Comparison of ENCODE assay signal across 8 cellular contexts in the genomic region with DNA sequence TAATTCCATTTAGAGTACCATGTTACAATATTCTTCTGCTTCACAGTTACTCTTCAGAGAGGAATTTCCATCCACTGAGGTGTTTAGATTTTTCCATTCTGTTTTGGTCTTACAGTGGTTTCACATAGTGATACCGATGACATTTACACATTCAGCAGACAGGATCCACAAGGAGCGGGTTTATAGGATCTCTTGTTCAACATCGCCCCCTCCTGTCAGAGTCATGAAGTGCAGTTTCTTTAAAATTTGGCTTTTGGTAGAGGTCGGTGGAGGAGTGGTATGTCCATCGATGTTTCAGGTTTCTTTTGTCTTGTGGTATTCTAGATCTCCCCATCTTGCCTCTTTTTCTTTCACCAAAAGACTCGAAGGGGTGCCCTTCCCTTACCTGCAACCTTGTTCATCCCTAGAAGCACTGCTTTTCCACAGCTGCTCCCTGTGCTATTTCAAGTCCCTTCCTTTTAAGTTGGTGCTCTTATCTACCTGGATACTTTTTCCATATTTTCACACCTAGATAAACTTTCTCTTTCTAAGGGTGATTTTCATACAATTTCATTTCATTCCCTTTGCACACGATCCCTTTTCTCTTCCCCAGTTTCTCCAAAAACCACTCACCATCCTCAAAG.
A peak's percentile ranks its signal among the peaks of the same experiment; 100 is the strongest.
DNase-seq lines count a peak whose midpoint lies in the region; ATAC-seq and TF ChIP-seq lines count a peak whose summit lies in the region.

No MANE protein-coding gene starts in this region.

- H3K27me3 ChIP-seq in WERI-Rb-1 (ENCODE audit: insufficient read depth, low read depth, severe bottlenecking) (no peaks in the 10 kb centered on the region), esophagus muscularis mucosa (no peaks in the 10 kb centered on the region)

- H3K27ac ChIP-seq in WERI-Rb-1: no peak overlapping the region
- H3K27ac ChIP-seq in esophagus muscularis mucosa (replicated peaks in 1 of 4): peak overlapping the region in 3 of 4 donors; percentile 5 to 52 (median 28)

- DNase-seq in AG20443 (ENCODE audit: low spot score) (peak; percentile 77), GM13976 (ENCODE audit: low spot score) (peak; percentile 47), NCI-H2107 (lab: John Stamatoyannopoulos, UW) (peak; percentile 59), WERI-Rb-1 (peak; percentile 45), esophagus muscularis mucosa (ENCODE audit: extremely low spot score) (no peak), myocyte (ENCODE audit: low read depth) (peak; percentile 78), ureter (ENCODE audit: low spot score) (peak; percentile 66)

- peaks cover 0 to 33% (median 20%) of the 10 kb centered on the region in 4 donors for H3K4me1 ChIP-seq in esophagus muscularis mucosa

- H3K9me3 ChIP-seq in WERI-Rb-1 (ENCODE audit: severe bottlenecking): no peaks in the 10 kb centered on the region
- no peaks in the 10 kb centered on the region for H3K9me3 ChIP-seq in esophagus muscularis mucosa

- H3K4me3 ChIP-seq in WERI-Rb-1 (ENCODE audit: low read depth, low read length) (no peak overlapping the region), esophagus muscularis mucosa (no peak overlapping the region)

- 41% methylated on average over 7 of the region's 7 CpGs for WGBS in esophagus muscularis mucosa

- peak; percentile 31 for TF ChIP-seq CTCF in GM13976 (IDR thresholded peaks at IDR 0.05; ENCODE audit: borderline replicate concordance, control extremely low read depth, extremely low read depth, insufficient read depth, missing control alignments)
- peak; percentile 73 for TF ChIP-seq CTCF in WERI-Rb-1 (IDR thresholded peaks at IDR 0.05; ENCODE audit: low read depth, low read length)
- TF ChIP-seq CTCF in esophagus muscularis mucosa (IDR thresholded peaks at IDR 0.05): peak; percentile 79 to 84 (median 82)

- in situ Hi-C loops in GM13976 (cut with MboI; ENCODE audit: low sequenced_read_pairs, unreplicated experiment): no loop called here

- intact Hi-C loops in esophagus muscularis mucosa (cut with DNase I): loop anchor here (1.0 to 10.0 kb wide), 3 partner anchors 22 to 554 kb away; no protein-coding TSS in a partner anchor

- ATAC-seq in GM21737 (IDR thresholded peaks at IDR 0.05; ENCODE audit: unreplicated experiment): no peak

- TF ChIP-seq EP300 in esophagus muscularis mucosa (IDR thresholded peaks at IDR 0.05): no peak

- no peaks in the 10 kb centered on the region for H3K36me3 ChIP-seq in WERI-Rb-1
- peaks cover 0 to 30% (median 18%) of the 10 kb centered on the region in 4 donors for H3K36me3 ChIP-seq in esophagus muscularis mucosa

- TF ChIP-seq POLR2A in esophagus muscularis mucosa (IDR thresholded peaks at IDR 0.05; ENCODE audit: low read depth): no peak

Comparison
In these comparisons a context has a peak if more than half of its experiments do, and no peak if none do; other contexts are left out.
1. CTCF ChIP-seq: peak in every context shown above with its lines; median percentile 82 in esophagus muscularis mucosa; 73 in WERI-Rb-1; 31 in GM13976.